12 cellular contexts compared by ENCODE assay signal in the genomic region with DNA sequence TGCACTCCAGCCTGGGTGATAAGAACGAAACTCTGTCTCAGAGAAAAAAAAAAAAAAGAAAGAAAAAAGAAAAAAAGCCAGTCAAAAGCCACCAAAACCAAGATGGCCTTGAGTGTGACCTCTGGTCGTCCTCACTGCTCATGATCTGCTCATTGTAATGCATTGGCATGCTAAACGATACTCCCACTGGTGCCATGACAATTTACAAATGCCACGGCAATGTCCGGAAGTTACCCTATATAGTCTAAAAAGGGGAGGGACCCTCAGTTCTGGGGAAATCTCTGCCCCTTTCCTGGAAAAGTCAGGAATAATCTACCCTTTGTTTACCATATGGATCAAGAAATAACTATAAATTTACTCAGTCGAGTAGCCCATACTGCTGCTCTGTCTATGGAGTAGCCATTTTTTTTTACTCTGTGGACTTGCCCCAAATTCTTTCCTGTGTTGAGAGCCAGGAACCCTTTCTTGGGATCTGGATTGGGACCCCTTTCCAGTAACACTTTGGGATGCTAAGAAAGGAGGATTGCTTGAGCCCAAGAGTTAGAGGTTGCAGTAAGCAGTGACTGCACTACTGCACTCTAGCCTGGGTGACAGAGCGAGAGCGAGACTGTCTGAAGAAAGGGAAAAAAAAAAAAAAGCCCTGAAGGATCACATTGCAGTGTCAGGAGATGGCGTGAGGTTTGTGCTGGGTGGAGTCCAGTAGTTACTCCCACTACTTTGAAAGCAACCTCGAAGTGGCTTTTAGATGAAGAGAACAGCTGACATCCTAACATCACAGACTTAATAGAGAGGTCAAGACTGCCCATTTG. TPM values are rescaled to one million over a fixed set of nuclear protein-coding genes. Genes with fewer than 3 reads are reported as not detected.
DNase-seq lines count a peak whose midpoint lies in the region; ATAC-seq, FAIRE-seq and TF ChIP-seq lines count a peak whose summit lies in the region.
"Had no signal": no experiment of that assay in that cellular context is flagged by ENCODE, and none has a peak within 500 bp of the region (broad histone marks: within the 10 kb centered on the region; RNA-seq: fewer than 3 reads in every experiment).

No MANE protein-coding gene starts in this region.

- H3K27me3 ChIP-seq in HUES64 (ENCODE audit: insufficient read depth, low read length): no peaks in the 10 kb centered on the region
- peaks cover 0 to 20% of the 10 kb centered on the region in 2 experiments for H3K27me3 ChIP-seq in mesenchymal stem cell (ENCODE audit: control insufficient read depth in 1 of 2, insufficient read depth in 1 of 2, low read length in 2 of 2)
- H3K27me3 ChIP-seq: esophagus squamous epithelium had no signal

- H2AFZ ChIP-seq in mesenchymal stem cell (ENCODE audit: low read depth, low read length): no peak overlapping the region

- H3K4me1 ChIP-seq in HUES64 (ENCODE audit: insufficient read depth, low read length) (peaks cover 19% of the 10 kb centered on the region), mesenchymal stem cell (ENCODE audit: control insufficient read depth, insufficient read depth, low read depth, low read length) (peaks cover 7% of the 10 kb centered on the region)

- H3K23ac ChIP-seq in mesenchymal stem cell (ENCODE audit: low read length in 2 of 2): no peak overlapping the region

- no peak for ATAC-seq in HG02840 (IDR thresholded peaks at IDR 0.05; ENCODE audit: low FRiP score, unreplicated experiment)
- ATAC-seq: activated CD8-positive, alpha-beta T cell treated with anti-CD3 and anti-CD28 coated beads, Interleukin-2, amount 10 ng/mL, durations not matched to agents 7 days and 5 days had no signal

- H3K14ac ChIP-seq in mesenchymal stem cell (ENCODE audit: low read length in 2 of 2): no peak overlapping the region

- no peaks in the 10 kb centered on the region for H3K9me3 ChIP-seq in HUES64 (ENCODE audit: insufficient read depth, low read depth, low read length)
- H3K9me3 ChIP-seq in mesenchymal stem cell (ENCODE audit: control insufficient read depth, low read length): no peaks in the 10 kb centered on the region
- H3K9me3 ChIP-seq: esophagus squamous epithelium had no signal

- no peak overlapping the region for H3K27ac ChIP-seq in HUES64 (ENCODE audit: low read depth, low read length)
- no peak overlapping the region for H3K27ac ChIP-seq in mesenchymal stem cell (ENCODE audit: low read length, poor library complexity, severe bottlenecking)
- H3K27ac ChIP-seq: C4-2B, esophagus squamous epithelium had no signal

- H4K8ac ChIP-seq in mesenchymal stem cell (ENCODE audit: low read length): no peak overlapping the region

- H3K79me1 ChIP-seq in mesenchymal stem cell (replicated peaks; ENCODE audit: low read length, poor library complexity, severe bottlenecking): no peaks in the 10 kb centered on the region

- no peak overlapping the region for H2BK120ac ChIP-seq in mesenchymal stem cell (ENCODE audit: low read depth, low read length)

- H2BK12ac ChIP-seq in mesenchymal stem cell (ENCODE audit: low read length in 2 of 2): no peak overlapping the region

- no peak overlapping the region for H2BK15ac ChIP-seq in mesenchymal stem cell (ENCODE audit: low read depth, poor library complexity, severe bottlenecking)

- H3K4ac ChIP-seq in mesenchymal stem cell (ENCODE audit: low read depth in 1 of 2, low read length in 2 of 2): peak overlapping the region in 1 of 2 experiments; percentile 28

- H2BK5ac ChIP-seq in mesenchymal stem cell (ENCODE audit: low read depth, low read length, poor library complexity, severe bottlenecking): no peak overlapping the region

- H3K9ac ChIP-seq in HUES64 (ENCODE audit: low read depth, low read length) (no peak overlapping the region), mesenchymal stem cell (ENCODE audit: low read length) (peak overlapping the region; percentile 59)

- WGBS in HUES64: 69% methylated on average over 10 of the region's 10 CpGs
- 52% methylated on average over 9 of the region's 10 CpGs for WGBS in mesenchymal stem cell

- DNase-seq in AG08396 (ENCODE audit: low spot score) (peak; percentile 48), cardiac fibroblast (ENCODE audit: low read depth in 2 of 2) (peak; percentile 61 to 73), mesenchymal stem cell (peak; percentile 76), HTR-8/SVneo (ENCODE audit: insufficient read length, low spot score) (no peak), GDM1 (lab: John Stamatoyannopoulos, UW) (no peak), Ammon's horn (ENCODE audit: low spot score) (no peak)
- DNase-seq: activated CD8-positive, alpha-beta T cell treated with anti-CD3 and anti-CD28 coated beads, Interleukin-2, amount 10 ng/mL, durations not matched to agents 7 days and 5 days; esophagus squamous epithelium had no signal

- peak overlapping the region in 1 of 2 experiments; percentile 62 for H3K18ac ChIP-seq in mesenchymal stem cell (ENCODE audit: low read depth in 1 of 2, low read length in 2 of 2)

- TF ChIP-seq CTCF in cardiac fibroblast (IDR thresholded peaks at IDR 0.05; ENCODE audit: low read depth, low read length): no peak

- FAIRE-seq in HTR-8/SVneo (lab: Jason Lieb, UNC): no peak

- no peak overlapping the region for H3K4me2 ChIP-seq in mesenchymal stem cell (ENCODE audit: low read length, poor library complexity, severe bottlenecking)

- H3K36me3 ChIP-seq in HUES64 (ENCODE audit: insufficient read depth, low read length) (no peaks in the 10 kb centered on the region), mesenchymal stem cell (ENCODE audit: control insufficient read depth in 1 of 2, insufficient read depth in 2 of 2, low read depth in 1 of 2, low read length in 2 of 2) (no peaks in the 10 kb centered on the region)
- H3K36me3 ChIP-seq: esophagus squamous epithelium had no signal

- no peak overlapping the region for H2AK5ac ChIP-seq in mesenchymal stem cell (ENCODE audit: low read length, severe bottlenecking)

- no peak overlapping the region for H4K91ac ChIP-seq in mesenchymal stem cell (ENCODE audit: low read length)

- H3K4me3 ChIP-seq in HUES64 (ENCODE audit: low read length) (0 out of 2 replicates have a peak overlapping the region, but pooled peaks have one; percentile 10), cardiac fibroblast (replicated peaks in 1 of 2; ENCODE audit: low read depth in 2 of 2, low read length in 2 of 2) (no peak overlapping the region), mesenchymal stem cell (ENCODE audit: insufficient read depth in 1 of 2, low read depth in 1 of 2, low read length in 2 of 2) (peak overlapping the region in 1 of 2 experiments; percentile 53)
- H3K4me3 ChIP-seq: esophagus squamous epithelium had no signal

RNA-seq across cellular contexts. Expression of gene TMEM231, which starts 3.7 kb away (rescaled TPM):
- polyA plus RNA-seq in HUES64 (2013, experiment 1 of 2): 6.9 TPM
- polyA plus RNA-seq in HUES64 (2013, experiment 2 of 2): 11.7 TPM
- 14.5 TPM for polyA plus RNA-seq in mesenchymal stem cell (2013, experiment 1 of 2)
- polyA plus RNA-seq in mesenchymal stem cell (2013, experiment 2 of 2): 17.1 TPM

RNA-seq across cellular contexts. Expression of gene GABARAPL2, which starts 6.4 kb away (rescaled TPM):
- 66.5 TPM for polyA plus RNA-seq in HUES64 (2013, experiment 1 of 2)
- 82.7 TPM for polyA plus RNA-seq in HUES64 (2013, experiment 2 of 2)
- 86.7 TPM for polyA plus RNA-seq in mesenchymal stem cell (2013, experiment 1 of 2)
- 91.2 TPM for polyA plus RNA-seq in mesenchymal stem cell (2013, experiment 2 of 2)

RNA-seq across cellular contexts. Expression of gene CHST5, which starts 23.9 kb away (rescaled TPM):
- 0.45 TPM for polyA plus RNA-seq in HUES64 (2013, experiment 1 of 2)
- polyA plus RNA-seq in HUES64 (2013, experiment 2 of 2): not detected
- 0.06 TPM for polyA plus RNA-seq in mesenchymal stem cell (2013, experiment 1 of 2)
- 0.03 TPM for polyA plus RNA-seq in mesenchymal stem cell (2013, experiment 2 of 2)
- polyA plus RNA-seq: adipose tissue had no signal

Comparison
In these comparisons a context has a peak if more than half of its experiments do, and no peak if none do; other contexts are left out.
1. DNase-seq: peak in AG08396 (single experiment), cardiac fibroblast (2 of 2) and mesenchymal stem cell (single experiment); none in HTR-8/SVneo (single experiment), GDM1 (single experiment) and Ammon's horn (single experiment).